In the genomic region with DNA sequence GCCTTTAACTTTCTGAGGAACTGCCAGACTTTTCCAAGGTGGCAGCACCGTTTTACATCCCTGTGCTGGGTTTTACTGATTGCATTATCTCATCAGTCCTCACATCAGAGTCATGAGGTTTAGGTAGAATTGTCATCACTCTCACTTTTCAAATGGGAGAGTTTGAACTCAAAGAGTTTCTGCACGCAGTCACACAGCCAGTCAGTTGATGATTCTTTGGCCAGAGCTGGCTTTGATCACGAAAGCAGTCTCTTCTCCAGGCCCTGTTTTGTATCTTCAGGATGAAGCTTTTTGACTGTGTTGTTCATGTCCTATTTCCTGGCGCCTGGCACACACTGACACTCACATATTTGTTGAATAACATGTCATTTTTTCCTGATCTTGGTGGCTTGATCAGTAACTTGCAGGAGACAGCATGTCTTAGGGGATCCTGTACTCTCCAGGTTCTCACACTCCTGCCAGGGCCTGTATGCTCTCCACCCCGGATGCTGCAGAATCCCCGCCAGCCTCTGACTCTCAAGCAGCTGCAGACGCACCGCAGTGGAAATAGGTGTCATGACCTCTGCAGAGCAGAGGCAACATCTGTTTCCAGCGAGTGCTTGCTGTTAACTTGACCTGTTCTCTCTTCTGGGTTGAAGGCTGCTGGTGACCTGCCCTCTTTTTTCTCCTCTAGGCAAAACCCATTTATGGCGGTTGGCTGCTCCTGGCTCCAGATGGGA, we compare ENCODE assay signal across 9 cellular contexts. TPM values are rescaled to one million over a fixed set of nuclear protein-coding genes. Genes with fewer than 3 reads are reported as not detected.
DNase-seq lines count a peak whose midpoint lies in the region; ATAC-seq, FAIRE-seq and TF ChIP-seq lines count a peak whose summit lies in the region.
"Had no signal": no experiment of that assay in that cellular context is flagged by ENCODE, and none has a peak within 500 bp of the region (broad histone marks: within the 10 kb centered on the region; RNA-seq: fewer than 3 reads in every experiment).

No MANE protein-coding gene starts in this region.

- H3K27me3 Mint-ChIP-seq in CD4-positive, CD25-positive, alpha-beta regulatory T cell: no peaks in the 10 kb centered on the region
- peaks cover 2% of the 10 kb centered on the region for H3K27me3 Mint-ChIP-seq in neural progenitor cell (ENCODE audit: insufficient read depth, low read depth)

- H3K27me3 ChIP-seq in CD4-positive, CD25-positive, alpha-beta regulatory T cell (ENCODE audit: control insufficient read depth, insufficient read depth, low read length): no peaks in the 10 kb centered on the region
- H3K27me3 ChIP-seq in SJCRH30: no peaks in the 10 kb centered on the region
- H3K27me3 ChIP-seq in neural progenitor cell: no peaks in the 10 kb centered on the region

- H3K79me2 ChIP-seq in neural progenitor cell (ENCODE audit: low read depth): peaks cover 36% of the 10 kb centered on the region

- peaks cover 42% of the 10 kb centered on the region for H3K36me3 ChIP-seq in CD4-positive, CD25-positive, alpha-beta regulatory T cell (ENCODE audit: control insufficient read depth, insufficient read depth, low read length)
- H3K36me3 ChIP-seq in SJCRH30 (peaks cover 59% of the 10 kb centered on the region), neural progenitor cell (no peaks in the 10 kb centered on the region)

- H4K20me1 ChIP-seq in neural progenitor cell (ENCODE audit: low read depth): peaks cover 84% of the 10 kb centered on the region

- peaks cover 43% of the 10 kb centered on the region for H3K36me3 Mint-ChIP-seq in CD4-positive, CD25-positive, alpha-beta regulatory T cell
- peaks cover 18% of the 10 kb centered on the region for H3K36me3 Mint-ChIP-seq in neural progenitor cell

- peak; percentile 57 to 61 for ATAC-seq in CD4-positive, CD25-positive, alpha-beta regulatory T cell (ENCODE audit: low read depth in 2 of 2)
- no peak for ATAC-seq in HG02588 (IDR thresholded peaks at IDR 0.05; ENCODE audit: unreplicated experiment)
- no peak for ATAC-seq in HG02981 (IDR thresholded peaks at IDR 0.05; ENCODE audit: unreplicated experiment)
- ATAC-seq: GM12878 had no signal

- H3K4me3 Mint-ChIP-seq in CD4-positive, CD25-positive, alpha-beta regulatory T cell: peak overlapping the region in 2 of 4 donors; percentile 26 to 64
- no peak overlapping the region for H3K4me3 Mint-ChIP-seq in neural progenitor cell

- H3K27ac ChIP-seq in CD4-positive, CD25-positive, alpha-beta regulatory T cell (ENCODE audit: insufficient read depth, low read length, poor library complexity, severe bottlenecking): no peak overlapping the region
- H3K27ac ChIP-seq in SJCRH30 (peak overlapping the region; percentile 4; the same call in 1 of the 2 replicates), neural progenitor cell (no peak overlapping the region)

- no peak overlapping the region for H3K9ac ChIP-seq in neural progenitor cell

- H3K4me3 ChIP-seq in CD4-positive, CD25-positive, alpha-beta regulatory T cell (ENCODE audit: low read depth, low read length): no peak overlapping the region
- H3K4me3 ChIP-seq in SJCRH30: no peak overlapping the region
- H3K4me3 ChIP-seq in neural progenitor cell: no peak overlapping the region
- H3K4me3 ChIP-seq: GM12878 had no signal

- peaks cover 0 to 2% (median 0%) of the 10 kb centered on the region in 7 donors for H3K9me3 Mint-ChIP-seq in CD4-positive, CD25-positive, alpha-beta regulatory T cell
- peaks cover 4% of the 10 kb centered on the region for H3K9me3 Mint-ChIP-seq in neural progenitor cell

- H3K4me1 Mint-ChIP-seq in CD4-positive, CD25-positive, alpha-beta regulatory T cell: peaks cover 12 to 56% (median 41%) of the 10 kb centered on the region in 4 donors
- H3K4me1 Mint-ChIP-seq in neural progenitor cell: peaks cover 33% of the 10 kb centered on the region

- no peaks in the 10 kb centered on the region for H3F3A ChIP-seq in neural progenitor cell (ENCODE audit: low read depth)

- no peak overlapping the region for H3K4me2 ChIP-seq in neural progenitor cell

- FAIRE-seq in GM12892 (lab: Jason Lieb, UNC): no peak
- FAIRE-seq: GM12878 had no signal

- peak in 1 of 3 donors; percentile 26 for DNase-seq in CD4-positive, CD25-positive, alpha-beta regulatory T cell
- peak; percentile 87 to 91 for DNase-seq in SJCRH30
- peak; percentile 68 for DNase-seq in fibroblast of gingiva (ENCODE audit: low read depth)
- DNase-seq in neural progenitor cell (ENCODE audit: low spot score): no peak
- DNase-seq in GM12892 (ENCODE audit: insufficient read length): no peak
- no peak for DNase-seq in HuH-7 (ENCODE audit: low spot score)

- no peak overlapping the region for H2AFZ ChIP-seq in neural progenitor cell (replicated peaks)

- H3K27ac Mint-ChIP-seq in CD4-positive, CD25-positive, alpha-beta regulatory T cell: peak overlapping the region in 2 of 3 donors; percentile 42 to 72
- peak overlapping the region; percentile 53 for H3K27ac Mint-ChIP-seq in neural progenitor cell

- no peak for TF ChIP-seq POLR2A in GM12892 (IDR thresholded peaks at IDR 0.05; ENCODE audit: low read depth, low read length)

- H3K4me1 ChIP-seq in CD4-positive, CD25-positive, alpha-beta regulatory T cell (ENCODE audit: control insufficient read depth, insufficient read depth, low read length, poor library complexity, severe bottlenecking): peaks cover 5% of the 10 kb centered on the region
- H3K4me1 ChIP-seq in SJCRH30: peaks cover 22% of the 10 kb centered on the region
- H3K4me1 ChIP-seq in neural progenitor cell: peaks cover 18% of the 10 kb centered on the region

- TF ChIP-seq CTCF in neural progenitor cell (IDR thresholded peaks at IDR 0.05): no peak

- H3K9me3 ChIP-seq in CD4-positive, CD25-positive, alpha-beta regulatory T cell (ENCODE audit: control insufficient read depth in 2 of 2, low read length in 2 of 2): no peaks in the 10 kb centered on the region
- H3K9me3 ChIP-seq in SJCRH30 (replicated peaks): peaks cover 5% of the 10 kb centered on the region; the same call in 1 of the 2 replicates
- H3K9me3 ChIP-seq in neural progenitor cell (ENCODE audit: low read depth): no peaks in the 10 kb centered on the region

RNA-seq across cellular contexts. Expression of gene MPRIP, which starts 32.9 kb away (rescaled TPM):
- total RNA-seq in CD4-positive, CD25-positive, alpha-beta regulatory T cell: 234 TPM
- 10 to 100 TPM; 49.0 to 88.5 (median 55.8) TPM for polyA plus RNA-seq in CD4-positive, CD25-positive, alpha-beta regulatory T cell
- 312 and 334 TPM in 2 replicates for total RNA-seq in SJCRH30 (2014; rRNA removed; shearing (Covaris generic))
- total RNA-seq in neural progenitor cell (ENCODE audit: low replicate concordance): 42.1 and 65.0 TPM in 2 replicates
- polyA plus RNA-seq in GM12892 (2012; ENCODE audit: missing spikeins): 53.9 TPM

Comparison
In these comparisons a context has a peak if more than half of its experiments do, and no peak if none do; other contexts are left out.
1. ATAC-seq: peak in CD4-positive, CD25-positive, alpha-beta regulatory T cell (2 of 2); none in HG02588 (single experiment) and HG02981 (single experiment).
2. DNase-seq: peak in SJCRH30 (2 of 2) and fibroblast of gingiva (single experiment); none in neural progenitor cell (single experiment), GM12892 (single experiment) and HuH-7 (single experiment).